In the genomic region with DNA sequence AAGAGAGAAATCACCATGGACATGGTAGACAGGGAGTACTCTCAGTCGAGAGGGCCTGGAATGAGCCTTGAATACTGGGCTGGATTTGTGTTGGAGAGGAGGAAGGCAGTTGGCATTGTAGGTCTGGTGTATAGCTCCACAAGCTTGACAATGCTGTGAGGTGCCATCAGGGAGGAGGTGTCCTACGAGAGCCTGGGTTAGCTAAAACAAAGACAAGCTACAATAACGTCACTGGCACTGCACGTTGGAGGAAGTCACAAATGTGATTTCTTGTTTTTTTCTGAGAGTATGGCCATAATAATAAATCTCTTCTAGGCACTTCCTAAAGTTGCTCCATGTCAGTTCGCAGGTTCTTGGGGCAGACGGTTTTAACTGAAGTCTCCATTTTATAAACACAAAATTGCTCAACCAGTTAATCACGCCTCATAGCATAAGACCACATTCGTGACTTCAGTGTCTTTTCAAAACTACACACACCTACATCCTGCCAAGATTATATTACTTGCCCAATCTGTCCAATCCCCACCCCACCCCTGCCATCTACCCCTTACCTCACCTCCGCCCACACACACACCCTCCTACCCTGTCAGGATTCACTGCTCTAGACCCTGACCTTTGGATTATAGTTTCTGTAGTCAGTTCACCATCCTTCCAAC, we compare ENCODE assay signal across 8 cellular contexts. TPM values are rescaled to one million over a fixed set of nuclear protein-coding genes. Genes with fewer than 3 reads are reported as not detected.
A peak's percentile ranks its signal among the peaks of the same experiment; 100 is the strongest.
DNase-seq lines count a peak whose midpoint lies in the region; ATAC-seq and TF ChIP-seq lines count a peak whose summit lies in the region.

No MANE protein-coding gene starts in this region.

- peaks cover 5% of the 10 kb centered on the region for H3K4me1 Mint-ChIP-seq in MCF 10A (ENCODE audit: insufficient read depth, unreplicated experiment)

- peak; percentile 49 for DNase-seq in MCF 10A (ENCODE audit: unreplicated experiment)
- no peak for DNase-seq in breast epithelium (ENCODE audit: low spot score in 2 of 2)
- peak; percentile 56 for DNase-seq in activated CD4-positive, alpha-beta T cell treated with anti-CD3 and anti-CD28 coated beads for 48 hours
- peak; percentile 50 for DNase-seq in left kidney (ENCODE audit: low read depth, low spot score)
- no peak for DNase-seq in tibial nerve (ENCODE audit: low spot score in 2 of 2)
- DNase-seq in lower leg skin (ENCODE audit: low spot score in 2 of 2) = no peak

- TF ChIP-seq CTCF in MCF 10A (IDR thresholded peaks at IDR 0.05; ENCODE audit: unreplicated experiment) (no peak), breast epithelium (IDR thresholded peaks at IDR 0.05) (no peak), tibial nerve (IDR thresholded peaks at IDR 0.05) (no peak), lower leg skin (IDR thresholded peaks at IDR 0.05) (no peak)

- CTCF ChIA-PET in MCF 10A (lab: Yijun Ruan, JAX) = interaction anchor here (0.6 to 3.0 kb wide), 2 partner anchors 12 to 806 kb away, joined by 4 to 27 read pairs; no protein-coding TSS in a partner anchor

- peak in 1 of 2 donors; percentile 12 for TF ChIP-seq EP300 in tibial nerve (IDR thresholded peaks at IDR 0.05)

- H3K27me3 Mint-ChIP-seq in MCF 10A (ENCODE audit: insufficient read depth, unreplicated experiment) = peaks cover 29% of the 10 kb centered on the region

- no peaks in the 10 kb centered on the region for H3K9me3 Mint-ChIP-seq in MCF 10A (ENCODE audit: unreplicated experiment)

- H3K4me1 ChIP-seq in breast epithelium (no peaks in the 10 kb centered on the region), tibial nerve (peaks cover 0 to 21% (median 9%) of the 10 kb centered on the region in 4 donors)

- BruUV-seq in MCF 10A (replicated peaks; lab: Mats Ljungman, UMichigan) = no TSS peak

- no peak overlapping the region for H3K27ac Mint-ChIP-seq in MCF 10A (ENCODE audit: low read depth, unreplicated experiment)

- POLR2A ChIA-PET in MCF 10A (lab: Yijun Ruan, JAX) = interaction anchor here (1.1 kb wide), 1 partner anchor 107 kb away, joined by 3 read pairs; no protein-coding TSS in a partner anchor

- intact Hi-C loops in MCF 10A (cut with micrococcal nuclease) (no loop called here), breast epithelium (cut with DNase I; ENCODE audit: low total_unique reads) (no loop called here), lower leg skin (cut with DNase I; ENCODE audit: low total_unique reads) (no loop called here)

- TF ChIP-seq POLR2A in breast epithelium (IDR thresholded peaks at IDR 0.05) (no peak), tibial nerve (IDR thresholded peaks at IDR 0.05) (no peak), lower leg skin (IDR thresholded peaks at IDR 0.05) (no peak)

- WGBS in tibial nerve, 2 donors = 70 to 79% methylated on average over 9 of the region's 9 CpGs
- WGBS in lower leg skin, 2 donors = 80 to 86% methylated on average over 9 of the region's 9 CpGs

- no peak for ATAC-seq in HG03045 (IDR thresholded peaks at IDR 0.05; ENCODE audit: unreplicated experiment)
- ATAC-seq in GM21515 (IDR thresholded peaks at IDR 0.05; ENCODE audit: unreplicated experiment) = no peak

- no peaks in the 10 kb centered on the region for H3K36me3 Mint-ChIP-seq in MCF 10A (ENCODE audit: insufficient read depth, unreplicated experiment)

- no peaks in the 10 kb centered on the region for H3K27me3 ChIP-seq in breast epithelium
- no peaks in the 10 kb centered on the region for H3K27me3 ChIP-seq in tibial nerve

- H3K36me3 ChIP-seq in breast epithelium (no peaks in the 10 kb centered on the region), tibial nerve (peaks cover 0 to 4% (median 0%) of the 10 kb centered on the region in 3 donors)

- no peaks in the 10 kb centered on the region for H3K9me3 ChIP-seq in breast epithelium
- no peaks in the 10 kb centered on the region for H3K9me3 ChIP-seq in tibial nerve

- no peak overlapping the region for H3K4me3 Mint-ChIP-seq in MCF 10A (ENCODE audit: unreplicated experiment)

- H3K4me3 ChIP-seq in breast epithelium (no peak overlapping the region), tibial nerve (no peak overlapping the region), lower leg skin (ENCODE audit: low read depth, poor library complexity, severe bottlenecking) (no peak overlapping the region)

- H3K27ac ChIP-seq in breast epithelium (no peak overlapping the region), tibial nerve (peak overlapping the region in 3 of 4 donors; percentile 47 to 77 (median 64))

RNA-seq across cellular contexts. Expression of gene HLA-DMB, which starts 4.4 kb away (rescaled TPM):
- total RNA-seq in MCF 10A (2022) (not detected in 2 replicates), breast epithelium (10 to 100 TPM; 16.4 to 52.0 (median 34.6) TPM), tibial nerve (10 to 100 TPM; 15.7 to 85.0 (median 25.5) TPM), lower leg skin (10 to 100 TPM; 15.3 to 23.2 (median 18.4) TPM)

RNA-seq across cellular contexts. Expression of gene HLA-DMA, which starts 7.7 kb away (rescaled TPM):
- total RNA-seq in MCF 10A (2022) = 2.4 and 2.9 TPM in 2 replicates
- total RNA-seq in breast epithelium = 10 to 100 TPM; 28.5 to 41.9 (median 30.9) TPM
- total RNA-seq in tibial nerve = 10 to 100 TPM; 28.8 to 85.2 (median 34.9) TPM
- 10 to 100 TPM; 11.5 to 33.4 (median 22.4) TPM for total RNA-seq in lower leg skin

RNA-seq across cellular contexts. Expression of gene BRD2, which starts 23.2 kb away (rescaled TPM):
- total RNA-seq in MCF 10A (2022) (201 and 223 TPM in 2 replicates), breast epithelium (100 to 1,000 TPM; 111 to 159 (median 122) TPM), tibial nerve (100 to 1,000 TPM; 130 to 150 (median 136) TPM), lower leg skin (100 to 1,000 TPM in 3 of 4 donors, 10 to 100 TPM in 1; 97.5 to 130 (median 119) TPM)

Comparison
In these comparisons a context has a peak if more than half of its experiments do, and no peak if none do; other contexts are left out.
1. DNase-seq: peak in MCF 10A (single experiment), activated CD4-positive, alpha-beta T cell treated with anti-CD3 and anti-CD28 coated beads for 48 hours (single experiment) and left kidney (single experiment); none in breast epithelium (0 of 2), tibial nerve (0 of 2) and lower leg skin (0 of 2).
2. RNA of gene HLA-DMB, which starts 4.4 kb away (total RNA-seq): 16.4 to 52.0 TPM in breast epithelium, 15.7 to 85.0 TPM in tibial nerve and 15.3 to 23.2 TPM in lower leg skin; not detected in MCF 10A; every median in the first group is over 10 times any median in the second.
3. H3K27ac ChIP-seq: peak in tibial nerve (3 of 4); none in breast epithelium (0 of 2).